1 cellular context compared by ENCODE assay signal in the genomic region with DNA sequence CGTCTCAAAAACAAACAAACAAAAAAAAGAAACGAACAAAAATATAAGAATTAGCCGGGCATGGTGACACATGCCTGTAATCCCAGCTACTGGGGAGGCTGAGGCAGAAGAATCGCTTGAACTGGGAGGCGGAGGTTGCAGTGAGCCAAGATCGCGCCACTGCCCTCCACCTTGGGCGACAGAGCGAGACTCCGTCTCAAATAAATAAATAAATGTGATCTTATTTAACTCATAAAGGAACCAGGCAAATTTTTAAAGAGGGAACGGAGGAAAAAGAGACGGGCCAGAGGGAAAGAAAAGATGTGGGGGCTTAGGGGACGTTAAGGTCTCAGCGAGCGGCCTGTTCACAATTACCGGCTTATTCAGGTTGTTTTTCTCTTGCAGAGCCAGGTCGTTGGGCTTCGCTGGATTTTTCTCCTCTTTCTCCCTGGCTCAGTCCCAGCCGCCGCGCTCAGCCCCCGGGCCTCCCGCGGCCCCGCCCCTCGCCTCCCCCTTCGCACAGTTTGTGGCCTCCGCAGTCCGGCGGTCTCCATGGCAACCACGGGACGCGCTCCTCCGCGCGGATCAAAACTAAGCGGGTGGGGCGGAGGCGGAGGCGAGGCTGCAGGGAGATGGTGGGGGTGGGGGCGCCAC.
A peak's percentile ranks its signal among the peaks of the same experiment; 100 is the strongest.
TF ChIP-seq lines count a peak whose summit lies in the region.

No MANE protein-coding gene starts in this region.

TF ChIP-seq in HepG2, 621 proteins besides CTCF, POLR2A, EP300 and RAD21 (continued from another document and continues in another):
- TF ChIP-seq, protein P1, sequence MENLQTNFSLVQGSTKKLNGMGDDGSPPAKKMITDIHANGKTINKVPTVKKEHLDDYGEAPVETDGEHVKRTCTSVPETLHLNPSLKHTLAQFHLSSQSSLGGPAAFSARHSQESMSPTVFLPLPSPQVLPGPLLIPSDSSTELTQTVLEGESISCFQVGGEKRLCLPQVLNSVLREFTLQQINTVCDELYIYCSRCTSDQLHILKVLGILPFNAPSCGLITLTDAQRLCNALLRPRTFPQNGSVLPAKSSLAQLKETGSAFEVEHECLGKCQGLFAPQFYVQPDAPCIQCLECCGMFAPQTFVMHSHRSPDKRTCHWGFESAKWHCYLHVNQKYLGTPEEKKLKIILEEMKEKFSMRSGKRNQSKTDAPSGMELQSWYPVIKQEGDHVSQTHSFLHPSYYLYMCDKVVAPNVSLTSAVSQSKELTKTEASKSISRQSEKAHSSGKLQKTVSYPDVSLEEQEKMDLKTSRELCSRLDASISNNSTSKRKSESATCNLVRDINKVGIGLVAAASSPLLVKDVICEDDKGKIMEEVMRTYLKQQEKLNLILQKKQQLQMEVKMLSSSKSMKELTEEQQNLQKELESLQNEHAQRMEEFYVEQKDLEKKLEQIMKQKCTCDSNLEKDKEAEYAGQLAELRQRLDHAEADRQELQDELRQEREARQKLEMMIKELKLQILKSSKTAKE (CRISPR knock-in tag; IDR thresholded peaks at IDR 0.05; ENCODE audit: borderline replicate concordance): peak; percentile 51; the same call in 1 of the 2 replicates
- TF ChIP-seq, protein P2, sequence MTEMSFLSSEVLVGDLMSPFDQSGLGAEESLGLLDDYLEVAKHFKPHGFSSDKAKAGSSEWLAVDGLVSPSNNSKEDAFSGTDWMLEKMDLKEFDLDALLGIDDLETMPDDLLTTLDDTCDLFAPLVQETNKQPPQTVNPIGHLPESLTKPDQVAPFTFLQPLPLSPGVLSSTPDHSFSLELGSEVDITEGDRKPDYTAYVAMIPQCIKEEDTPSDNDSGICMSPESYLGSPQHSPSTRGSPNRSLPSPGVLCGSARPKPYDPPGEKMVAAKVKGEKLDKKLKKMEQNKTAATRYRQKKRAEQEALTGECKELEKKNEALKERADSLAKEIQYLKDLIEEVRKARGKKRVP (CRISPR knock-in tag; IDR thresholded peaks at IDR 0.05): no peak
- TF ChIP-seq, protein P3, sequence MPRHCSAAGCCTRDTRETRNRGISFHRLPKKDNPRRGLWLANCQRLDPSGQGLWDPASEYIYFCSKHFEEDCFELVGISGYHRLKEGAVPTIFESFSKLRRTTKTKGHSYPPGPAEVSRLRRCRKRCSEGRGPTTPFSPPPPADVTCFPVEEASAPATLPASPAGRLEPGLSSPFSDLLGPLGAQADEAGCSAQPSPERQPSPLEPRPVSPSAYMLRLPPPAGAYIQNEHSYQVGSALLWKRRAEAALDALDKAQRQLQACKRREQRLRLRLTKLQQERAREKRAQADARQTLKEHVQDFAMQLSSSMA (CRISPR knock-in tag; IDR thresholded peaks at IDR 0.05): no peak
- no peak for TF ChIP-seq BHLHE40 (IDR thresholded peaks at IDR 0.05; ENCODE audit: low read length)
- TF ChIP-seq ARNTL (CRISPR knock-in tag; IDR thresholded peaks at IDR 0.05): no peak
- TF ChIP-seq ZNF709 (CRISPR knock-in tag; IDR thresholded peaks at IDR 0.05): 0 out of 2 replicates have a peak, but pooled peaks have one; percentile 51
- no peak for TF ChIP-seq NPAS2 (CRISPR knock-in tag; IDR thresholded peaks at IDR 0.05; ENCODE audit: borderline replicate concordance)
- no peak for TF ChIP-seq NR2F2 (IDR thresholded peaks at IDR 0.05; ENCODE audit: borderline replicate concordance, low read depth)
- peak; percentile 45; the same call in 1 of the 2 replicates for TF ChIP-seq ZNF331 (CRISPR knock-in tag; IDR thresholded peaks at IDR 0.05)
- no peak for TF ChIP-seq ZSCAN25 (CRISPR knock-in tag; IDR thresholded peaks at IDR 0.05)
- TF ChIP-seq, protein P4, sequence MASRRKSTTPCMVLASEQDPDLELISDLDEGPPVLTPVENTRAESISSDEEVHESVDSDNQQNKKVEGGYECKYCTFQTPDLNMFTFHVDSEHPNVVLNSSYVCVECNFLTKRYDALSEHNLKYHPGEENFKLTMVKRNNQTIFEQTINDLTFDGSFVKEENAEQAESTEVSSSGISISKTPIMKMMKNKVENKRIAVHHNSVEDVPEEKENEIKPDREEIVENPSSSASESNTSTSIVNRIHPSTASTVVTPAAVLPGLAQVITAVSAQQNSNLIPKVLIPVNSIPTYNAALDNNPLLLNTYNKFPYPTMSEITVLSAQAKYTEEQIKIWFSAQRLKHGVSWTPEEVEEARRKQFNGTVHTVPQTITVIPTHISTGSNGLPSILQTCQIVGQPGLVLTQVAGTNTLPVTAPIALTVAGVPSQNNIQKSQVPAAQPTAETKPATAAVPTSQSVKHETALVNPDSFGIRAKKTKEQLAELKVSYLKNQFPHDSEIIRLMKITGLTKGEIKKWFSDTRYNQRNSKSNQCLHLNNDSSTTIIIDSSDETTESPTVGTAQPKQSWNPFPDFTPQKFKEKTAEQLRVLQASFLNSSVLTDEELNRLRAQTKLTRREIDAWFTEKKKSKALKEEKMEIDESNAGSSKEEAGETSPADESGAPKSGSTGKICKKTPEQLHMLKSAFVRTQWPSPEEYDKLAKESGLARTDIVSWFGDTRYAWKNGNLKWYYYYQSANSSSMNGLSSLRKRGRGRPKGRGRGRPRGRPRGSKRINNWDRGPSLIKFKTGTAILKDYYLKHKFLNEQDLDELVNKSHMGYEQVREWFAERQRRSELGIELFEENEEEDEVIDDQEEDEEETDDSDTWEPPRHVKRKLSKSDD (CRISPR knock-in tag; IDR thresholded peaks at IDR 0.05; ENCODE audit: low read depth): no peak
- no peak for TF ChIP-seq BRCA1 (CRISPR knock-in tag; IDR thresholded peaks at IDR 0.05)
- no peak for TF ChIP-seq XBP1 (CRISPR knock-in tag; IDR thresholded peaks at IDR 0.05)
- TF ChIP-seq RARG (CRISPR knock-in tag; IDR thresholded peaks at IDR 0.05; ENCODE audit: low read depth): no peak
- TF ChIP-seq ZNF7 (CRISPR knock-in tag; IDR thresholded peaks at IDR 0.05): no peak
- TF ChIP-seq EED (CRISPR knock-in tag; IDR thresholded peaks at IDR 0.05): no peak
- TF ChIP-seq, protein P5, sequence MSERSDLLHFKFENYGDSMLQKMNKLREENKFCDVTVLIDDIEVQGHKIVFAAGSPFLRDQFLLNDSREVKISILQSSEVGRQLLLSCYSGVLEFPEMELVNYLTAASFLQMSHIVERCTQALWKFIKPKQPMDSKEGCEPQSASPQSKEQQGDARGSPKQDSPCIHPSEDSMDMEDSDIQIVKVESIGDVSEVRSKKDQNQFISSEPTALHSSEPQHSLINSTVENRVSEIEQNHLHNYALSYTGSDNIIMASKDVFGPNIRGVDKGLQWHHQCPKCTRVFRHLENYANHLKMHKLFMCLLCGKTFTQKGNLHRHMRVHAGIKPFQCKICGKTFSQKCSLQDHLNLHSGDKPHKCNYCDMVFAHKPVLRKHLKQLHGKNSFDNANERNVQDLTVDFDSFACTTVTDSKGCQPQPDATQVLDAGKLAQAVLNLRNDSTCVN (CRISPR knock-in tag; IDR thresholded peaks at IDR 0.05; ENCODE audit: borderline replicate concordance): no peak
- peak; percentile 27; the same call in 1 of the 2 replicates for TF ChIP-seq IRF2 (CRISPR knock-in tag; IDR thresholded peaks at IDR 0.05)
- peak; percentile 26 for TF ChIP-seq YY1 (IDR thresholded peaks at IDR 0.05; ENCODE audit: insufficient read depth, insufficient replicate concordance, low read depth, low read length)
- no peak for TF ChIP-seq GLI4 (CRISPR knock-in tag; IDR thresholded peaks at IDR 0.05; ENCODE audit: borderline replicate concordance)
- TF ChIP-seq, protein P6, sequence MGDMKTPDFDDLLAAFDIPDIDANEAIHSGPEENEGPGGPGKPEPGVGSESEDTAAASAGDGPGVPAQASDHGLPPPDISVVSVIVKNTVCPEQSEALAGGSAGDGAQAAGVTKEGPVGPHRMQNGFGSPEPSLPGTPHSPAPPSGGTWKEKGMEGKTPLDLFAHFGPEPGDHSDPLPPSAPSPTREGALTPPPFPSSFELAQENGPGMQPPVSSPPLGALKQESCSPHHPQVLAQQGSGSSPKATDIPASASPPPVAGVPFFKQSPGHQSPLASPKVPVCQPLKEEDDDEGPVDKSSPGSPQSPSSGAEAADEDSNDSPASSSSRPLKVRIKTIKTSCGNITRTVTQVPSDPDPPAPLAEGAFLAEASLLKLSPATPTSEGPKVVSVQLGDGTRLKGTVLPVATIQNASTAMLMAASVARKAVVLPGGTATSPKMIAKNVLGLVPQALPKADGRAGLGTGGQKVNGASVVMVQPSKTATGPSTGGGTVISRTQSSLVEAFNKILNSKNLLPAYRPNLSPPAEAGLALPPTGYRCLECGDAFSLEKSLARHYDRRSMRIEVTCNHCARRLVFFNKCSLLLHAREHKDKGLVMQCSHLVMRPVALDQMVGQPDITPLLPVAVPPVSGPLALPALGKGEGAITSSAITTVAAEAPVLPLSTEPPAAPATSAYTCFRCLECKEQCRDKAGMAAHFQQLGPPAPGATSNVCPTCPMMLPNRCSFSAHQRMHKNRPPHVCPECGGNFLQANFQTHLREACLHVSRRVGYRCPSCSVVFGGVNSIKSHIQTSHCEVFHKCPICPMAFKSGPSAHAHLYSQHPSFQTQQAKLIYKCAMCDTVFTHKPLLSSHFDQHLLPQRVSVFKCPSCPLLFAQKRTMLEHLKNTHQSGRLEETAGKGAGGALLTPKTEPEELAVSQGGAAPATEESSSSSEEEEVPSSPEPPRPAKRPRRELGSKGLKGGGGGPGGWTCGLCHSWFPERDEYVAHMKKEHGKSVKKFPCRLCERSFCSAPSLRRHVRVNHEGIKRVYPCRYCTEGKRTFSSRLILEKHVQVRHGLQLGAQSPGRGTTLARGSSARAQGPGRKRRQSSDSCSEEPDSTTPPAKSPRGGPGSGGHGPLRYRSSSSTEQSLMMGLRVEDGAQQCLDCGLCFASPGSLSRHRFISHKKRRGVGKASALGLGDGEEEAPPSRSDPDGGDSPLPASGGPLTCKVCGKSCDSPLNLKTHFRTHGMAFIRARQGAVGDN (CRISPR knock-in tag; IDR thresholded peaks at IDR 0.05): peak; percentile 56
- TF ChIP-seq ZNF24 (IDR thresholded peaks at IDR 0.05): no peak
- TF ChIP-seq ZNF30 (CRISPR knock-in tag; IDR thresholded peaks at IDR 0.05): no peak
- TF ChIP-seq PAX8 (CRISPR knock-in tag; IDR thresholded peaks at IDR 0.05; ENCODE audit: borderline replicate concordance): no peak
- TF ChIP-seq PLRG1 (conservative IDR thresholded peaks at IDR 0.05): no peak
- TF ChIP-seq, protein P7, sequence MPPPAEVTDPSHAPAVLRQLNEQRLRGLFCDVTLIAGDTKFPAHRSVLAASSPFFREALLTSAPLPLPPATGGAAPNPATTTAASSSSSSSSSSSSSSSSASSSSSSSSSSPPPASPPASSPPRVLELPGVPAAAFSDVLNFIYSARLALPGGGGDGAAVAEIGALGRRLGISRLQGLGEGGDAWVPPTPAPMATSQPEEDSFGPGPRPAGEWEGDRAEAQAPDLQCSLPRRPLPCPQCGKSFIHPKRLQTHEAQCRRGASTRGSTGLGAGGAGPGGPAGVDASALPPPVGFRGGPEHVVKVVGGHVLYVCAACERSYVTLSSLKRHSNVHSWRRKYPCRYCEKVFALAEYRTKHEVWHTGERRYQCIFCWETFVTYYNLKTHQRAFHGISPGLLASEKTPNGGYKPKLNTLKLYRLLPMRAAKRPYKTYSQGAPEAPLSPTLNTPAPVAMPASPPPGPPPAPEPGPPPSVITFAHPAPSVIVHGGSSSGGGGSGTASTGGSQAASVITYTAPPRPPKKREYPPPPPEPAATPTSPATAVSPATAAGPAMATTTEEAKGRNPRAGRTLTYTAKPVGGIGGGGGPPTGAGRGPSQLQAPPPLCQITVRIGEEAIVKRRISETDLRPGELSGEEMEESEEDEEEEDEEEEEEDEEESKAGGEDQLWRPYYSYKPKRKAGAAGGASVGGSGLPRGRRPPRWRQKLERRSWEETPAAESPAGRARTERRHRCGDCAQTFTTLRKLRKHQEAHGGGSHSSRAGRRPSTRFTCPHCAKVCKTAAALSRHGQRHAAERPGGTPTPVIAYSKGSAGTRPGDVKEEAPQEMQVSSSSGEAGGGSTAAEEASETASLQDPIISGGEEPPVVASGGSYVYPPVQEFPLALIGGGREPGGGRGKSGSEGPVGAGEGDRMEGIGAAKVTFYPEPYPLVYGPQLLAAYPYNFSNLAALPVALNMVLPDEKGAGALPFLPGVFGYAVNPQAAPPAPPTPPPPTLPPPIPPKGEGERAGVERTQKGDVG (CRISPR knock-in tag; IDR thresholded peaks at IDR 0.05; ENCODE audit: borderline replicate concordance): no peak
- no peak for TF ChIP-seq ARID2 (CRISPR knock-in tag; IDR thresholded peaks at IDR 0.05; ENCODE audit: borderline replicate concordance)
- TF ChIP-seq, protein P8, sequence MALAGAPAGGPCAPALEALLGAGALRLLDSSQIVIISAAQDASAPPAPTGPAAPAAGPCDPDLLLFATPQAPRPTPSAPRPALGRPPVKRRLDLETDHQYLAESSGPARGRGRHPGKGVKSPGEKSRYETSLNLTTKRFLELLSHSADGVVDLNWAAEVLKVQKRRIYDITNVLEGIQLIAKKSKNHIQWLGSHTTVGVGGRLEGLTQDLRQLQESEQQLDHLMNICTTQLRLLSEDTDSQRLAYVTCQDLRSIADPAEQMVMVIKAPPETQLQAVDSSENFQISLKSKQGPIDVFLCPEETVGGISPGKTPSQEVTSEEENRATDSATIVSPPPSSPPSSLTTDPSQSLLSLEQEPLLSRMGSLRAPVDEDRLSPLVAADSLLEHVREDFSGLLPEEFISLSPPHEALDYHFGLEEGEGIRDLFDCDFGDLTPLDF (CRISPR knock-in tag; IDR thresholded peaks at IDR 0.05): no peak
- no peak for TF ChIP-seq KDM5B (CRISPR knock-in tag; IDR thresholded peaks at IDR 0.05; ENCODE audit: borderline replicate concordance)
- no peak for TF ChIP-seq ZBTB42 (CRISPR knock-in tag; IDR thresholded peaks at IDR 0.05)
- TF ChIP-seq MED13 (CRISPR knock-in tag; IDR thresholded peaks at IDR 0.05): no peak
- TF ChIP-seq ZNF557 (CRISPR knock-in tag; IDR thresholded peaks at IDR 0.05): no peak
- no peak for TF ChIP-seq ZNF883 (CRISPR knock-in tag; IDR thresholded peaks at IDR 0.05; ENCODE audit: not compliant biosample characterization)
- TF ChIP-seq THAP11 (CRISPR knock-in tag; IDR thresholded peaks at IDR 0.05): 0 out of 2 replicates have a peak, but pooled peaks have one; percentile 30
- TF ChIP-seq TAF15 (IDR thresholded peaks at IDR 0.05; ENCODE audit: low read depth, low read length, poor library complexity, severe bottlenecking): no peak
- no peak for TF ChIP-seq ARHGAP35 (CRISPR knock-in tag; IDR thresholded peaks at IDR 0.05; ENCODE audit: borderline replicate concordance)
- no peak for TF ChIP-seq ZNF841 (CRISPR knock-in tag; IDR thresholded peaks at IDR 0.05; ENCODE audit: borderline replicate concordance)
- no peak; the same call in 1 of the 2 replicates for TF ChIP-seq RXRB (CRISPR knock-in tag; IDR thresholded peaks at IDR 0.05; ENCODE audit: borderline replicate concordance)
- TF ChIP-seq IKZF1 (IDR thresholded peaks at IDR 0.05): no peak
- TF ChIP-seq SALL1 (CRISPR knock-in tag; IDR thresholded peaks at IDR 0.05): peak; percentile 36; the same call in 1 of the 2 replicates
- TF ChIP-seq, protein P9, sequence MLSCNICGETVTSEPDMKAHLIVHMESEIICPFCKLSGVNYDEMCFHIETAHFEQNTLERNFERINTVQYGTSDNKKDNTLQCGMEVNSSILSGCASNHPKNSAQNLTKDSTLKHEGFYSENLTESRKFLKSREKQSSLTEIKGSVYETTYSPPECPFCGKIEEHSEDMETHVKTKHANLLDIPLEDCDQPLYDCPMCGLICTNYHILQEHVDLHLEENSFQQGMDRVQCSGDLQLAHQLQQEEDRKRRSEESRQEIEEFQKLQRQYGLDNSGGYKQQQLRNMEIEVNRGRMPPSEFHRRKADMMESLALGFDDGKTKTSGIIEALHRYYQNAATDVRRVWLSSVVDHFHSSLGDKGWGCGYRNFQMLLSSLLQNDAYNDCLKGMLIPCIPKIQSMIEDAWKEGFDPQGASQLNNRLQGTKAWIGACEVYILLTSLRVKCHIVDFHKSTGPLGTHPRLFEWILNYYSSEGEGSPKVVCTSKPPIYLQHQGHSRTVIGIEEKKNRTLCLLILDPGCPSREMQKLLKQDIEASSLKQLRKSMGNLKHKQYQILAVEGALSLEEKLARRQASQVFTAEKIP (CRISPR knock-in tag; IDR thresholded peaks at IDR 0.05; ENCODE audit: borderline replicate concordance): no peak
- TF ChIP-seq SSRP1 (CRISPR knock-in tag; IDR thresholded peaks at IDR 0.05): no peak
- no peak for TF ChIP-seq HNRNPK (IDR thresholded peaks at IDR 0.05; ENCODE audit: low read depth, low read length, poor library complexity, severe bottlenecking)
